In genomic region chr10:128036011-128036615, GRCh38 we compare ENCODE assay signal across 19 cellular contexts.
DNase-seq lines count a peak whose midpoint lies in the region; ATAC-seq and TF ChIP-seq lines count a peak whose summit lies in the region.
"Had no signal": no experiment of that assay in that cellular context is flagged by ENCODE, and none has a peak within 500 bp of the region (broad histone marks: within the 10 kb centered on the region; RNA-seq: fewer than 3 reads in every experiment).

No MANE protein-coding gene starts in this region.

- no peak overlapping the region for H3K4me3 ChIP-seq in ascending aorta
- no peak overlapping the region for H3K4me3 ChIP-seq in upper lobe of right lung

- intact Hi-C loops in ascending aorta (cut with DNase I), result no loop called here
- intact Hi-C loops in upper lobe of right lung (cut with DNase I), result no loop called here

- H3K9me3 ChIP-seq in ascending aorta (no peaks in the 10 kb centered on the region), upper lobe of right lung (no peaks in the 10 kb centered on the region)

- no peaks in the 10 kb centered on the region for H3K27me3 ChIP-seq in ascending aorta
- H3K27me3 ChIP-seq in foreskin keratinocyte, result no peaks in the 10 kb centered on the region
- no peaks in the 10 kb centered on the region for H3K27me3 ChIP-seq in upper lobe of right lung

- DNase-seq in activated naive CD4-positive, alpha-beta T cell treated with anti-CD3 and anti-CD28 coated beads, Interleukin-2, amount 50 U/mL, for 72 hours (ENCODE audit: low spot score in 2 of 2), result no peak
- DNase-seq in activated naive CD4-positive, alpha-beta T cell (lab: John Stamatoyannopoulos, UW), result no peak
- DNase-seq in ascending aorta (ENCODE audit: low spot score in 2 of 2), result no peak
- DNase-seq in foreskin keratinocyte, result no peak
- DNase-seq in upper lobe of right lung, result no peak
- no peak for DNase-seq in left lobe of liver (ENCODE audit: low spot score)
- DNase-seq in SKM-1 treated with dmso at 0.1 percent for 144 hours (lab: John Stamatoyannopoulos, UW; ENCODE audit: unreplicated experiment), result no peak
- DNase-seq: DMS153, GDM1, HCEC 1CT, IMR-90, NCI-H1417 treated with DMSO at 0.1 percent for 48 hours, NCI-H187 treated with DMSO at 0.1 percent for 48 hours, NCI-H226, NCI-H524 had no signal

- H3K27ac Mint-ChIP-seq in activated naive CD4-positive, alpha-beta T cell treated with anti-CD3 and anti-CD28 coated beads, Interleukin-2, amount 50 U/mL, for 72 hours, result peak overlapping the region in 1 of 2 donors; percentile 7
- H3K27ac Mint-ChIP-seq: CD4-positive, alpha-beta T cell had no signal

- H3K9me3 Mint-ChIP-seq in activated naive CD4-positive, alpha-beta T cell treated with anti-CD3 and anti-CD28 coated beads, Interleukin-2, amount 50 U/mL, for 72 hours, result no peaks in the 10 kb centered on the region
- H3K9me3 Mint-ChIP-seq: CD4-positive, alpha-beta T cell had no signal

- H3K36me3 ChIP-seq in ascending aorta (no peaks in the 10 kb centered on the region), upper lobe of right lung (no peaks in the 10 kb centered on the region)

- peak; percentile 34 to 73 for ATAC-seq in activated naive CD4-positive, alpha-beta T cell treated with anti-CD3 and anti-CD28 coated beads, Interleukin-2, amount 50 U/mL, for 72 hours
- ATAC-seq in foreskin keratinocyte, result peak; percentile 31
- peak; percentile 7 for ATAC-seq in upper lobe of right lung
- ATAC-seq in left lobe of liver, result no peak
- ATAC-seq in GM21723 (IDR thresholded peaks at IDR 0.05; ENCODE audit: unreplicated experiment), result no peak

- H3K4me1 ChIP-seq in ascending aorta (peaks cover 0 to 16% of the 10 kb centered on the region in 2 donors), foreskin keratinocyte (peaks cover 5% of the 10 kb centered on the region), upper lobe of right lung (no peaks in the 10 kb centered on the region)

- H3K27ac ChIP-seq in ascending aorta (peak overlapping the region; percentile 71 to 82), foreskin keratinocyte (no peak overlapping the region), upper lobe of right lung (no peak overlapping the region)
- H3K27ac ChIP-seq: 22Rv1, HL-60 had no signal

- no peaks in the 10 kb centered on the region for H3K36me3 Mint-ChIP-seq in activated naive CD4-positive, alpha-beta T cell treated with anti-CD3 and anti-CD28 coated beads, Interleukin-2, amount 50 U/mL, for 72 hours

- TF ChIP-seq CTCF in ascending aorta (IDR thresholded peaks at IDR 0.05) (no peak), foreskin keratinocyte (conservative IDR thresholded peaks at IDR 0.05) (no peak), upper lobe of right lung (IDR thresholded peaks at IDR 0.05) (no peak)

Comparison
In these comparisons a context has a peak if more than half of its experiments do, and no peak if none do; other contexts are left out.
1. ATAC-seq: peak in activated naive CD4-positive, alpha-beta T cell treated with anti-CD3 and anti-CD28 coated beads, Interleukin-2, amount 50 U/mL, for 72 hours (2 of 2), foreskin keratinocyte (single experiment) and upper lobe of right lung (single experiment); none in left lobe of liver (single experiment) and GM21723 (single experiment).
2. H3K27ac ChIP-seq: peak in ascending aorta (2 of 2); none in foreskin keratinocyte (single experiment) and upper lobe of right lung (single experiment).